ENCODE assay signal across 9 cellular contexts in genomic region chr7:37341033-37341630, GRCh38.
DNase-seq lines count a peak whose midpoint lies in the region; ATAC-seq and TF ChIP-seq lines count a peak whose summit lies in the region.
"Had no signal": no experiment of that assay in that cellular context is flagged by ENCODE, and none has a peak within 500 bp of the region (broad histone marks: within the 10 kb centered on the region; RNA-seq: fewer than 3 reads in every experiment).

No MANE protein-coding gene starts in this region.

- peak overlapping the region; percentile 99 for H3K4me3 Mint-ChIP-seq in activated naive CD8-positive, alpha-beta T cell treated with anti-CD3 and anti-CD28 coated beads, Interleukin-2, amount 10 ng/mL, durations not matched to agents 7 days and 5 days

- peak overlapping the region; percentile 47 for H3K27ac Mint-ChIP-seq in activated naive CD8-positive, alpha-beta T cell treated with anti-CD3 and anti-CD28 coated beads, Interleukin-2, amount 10 ng/mL, durations not matched to agents 7 days and 5 days

- peaks cover 62% of the 10 kb centered on the region for H3K4me1 Mint-ChIP-seq in activated naive CD8-positive, alpha-beta T cell treated with anti-CD3 and anti-CD28 coated beads, Interleukin-2, amount 10 ng/mL, durations not matched to agents 7 days and 5 days

- ATAC-seq in GM18499 (IDR thresholded peaks at IDR 0.05; ENCODE audit: insufficient read depth, unreplicated experiment) = peak; percentile 40
- ATAC-seq in GM21381 (IDR thresholded peaks at IDR 0.05; ENCODE audit: unreplicated experiment) = peak; percentile 32
- ATAC-seq in HG03342 (IDR thresholded peaks at IDR 0.05; ENCODE audit: unreplicated experiment) = peak; percentile 36
- ATAC-seq in activated naive CD8-positive, alpha-beta T cell treated with anti-CD3 and anti-CD28 coated beads, Interleukin-2, amount 10 ng/mL, durations not matched to agents 7 days and 5 days (ENCODE audit: low read depth) = no peak

- no peaks in the 10 kb centered on the region for H3K27me3 Mint-ChIP-seq in activated naive CD8-positive, alpha-beta T cell treated with anti-CD3 and anti-CD28 coated beads, Interleukin-2, amount 10 ng/mL, durations not matched to agents 7 days and 5 days

- TF ChIP-seq EP300 in esophagus muscularis mucosa (IDR thresholded peaks at IDR 0.05) = no peak

- 76% methylated on average over 6 of the region's 6 CpGs for WGBS in esophagus muscularis mucosa

- no peak for TF ChIP-seq CTCF in esophagus muscularis mucosa (IDR thresholded peaks at IDR 0.05)

- intact Hi-C loops in esophagus muscularis mucosa (cut with DNase I) = no loop called here

- H3K9me3 ChIP-seq in esophagus muscularis mucosa = no peaks in the 10 kb centered on the region
- H3K9me3 ChIP-seq: esophagus squamous epithelium had no signal

- H3K4me1 ChIP-seq in esophagus muscularis mucosa = peaks cover 0 to 13% (median 4%) of the 10 kb centered on the region in 4 donors

- no peak overlapping the region for H3K27ac ChIP-seq in esophagus muscularis mucosa (replicated peaks in 1 of 4)
- H3K27ac ChIP-seq: esophagus squamous epithelium had no signal

- peaks cover 31% of the 10 kb centered on the region for H3K36me3 Mint-ChIP-seq in activated naive CD8-positive, alpha-beta T cell treated with anti-CD3 and anti-CD28 coated beads, Interleukin-2, amount 10 ng/mL, durations not matched to agents 7 days and 5 days

- no peaks in the 10 kb centered on the region for H3K27me3 ChIP-seq in esophagus muscularis mucosa
- H3K27me3 ChIP-seq: esophagus squamous epithelium had no signal

- H3K4me3 ChIP-seq in esophagus muscularis mucosa = no peak overlapping the region

- POLR2A ChIA-PET in activated naive CD8-positive, alpha-beta T cell treated with anti-CD3 and anti-CD28 coated beads, Interleukin-2, amount 10 ng/mL, durations not matched to agents 7 days and 5 days (lab: Charles Lee) = interaction anchor here (1.1 kb wide), 1 partner anchor 10 kb away, joined by 3 read pairs; no protein-coding TSS in a partner anchor

- DNase-seq in activated naive CD8-positive, alpha-beta T cell treated with anti-CD3 and anti-CD28 coated beads, Interleukin-2, amount 10 ng/mL, durations not matched to agents 7 days and 5 days = no peak
- no peak for DNase-seq in NCI-H2171 (lab: John Stamatoyannopoulos, UW)
- DNase-seq in effector CD4-positive, alpha-beta T cell = no peak
- no peak for DNase-seq in esophagus muscularis mucosa (ENCODE audit: extremely low spot score)
- no peak for DNase-seq in KG1 (lab: John Stamatoyannopoulos, UW)
- DNase-seq: esophagus squamous epithelium had no signal

- H3K9me3 Mint-ChIP-seq in activated naive CD8-positive, alpha-beta T cell treated with anti-CD3 and anti-CD28 coated beads, Interleukin-2, amount 10 ng/mL, durations not matched to agents 7 days and 5 days = peaks cover 2% of the 10 kb centered on the region

- no peak for TF ChIP-seq POLR2A in esophagus muscularis mucosa (IDR thresholded peaks at IDR 0.05; ENCODE audit: low read depth)

- no peaks in the 10 kb centered on the region for H3K36me3 ChIP-seq in esophagus muscularis mucosa
- H3K36me3 ChIP-seq: esophagus squamous epithelium had no signal
